In the genomic region with DNA sequence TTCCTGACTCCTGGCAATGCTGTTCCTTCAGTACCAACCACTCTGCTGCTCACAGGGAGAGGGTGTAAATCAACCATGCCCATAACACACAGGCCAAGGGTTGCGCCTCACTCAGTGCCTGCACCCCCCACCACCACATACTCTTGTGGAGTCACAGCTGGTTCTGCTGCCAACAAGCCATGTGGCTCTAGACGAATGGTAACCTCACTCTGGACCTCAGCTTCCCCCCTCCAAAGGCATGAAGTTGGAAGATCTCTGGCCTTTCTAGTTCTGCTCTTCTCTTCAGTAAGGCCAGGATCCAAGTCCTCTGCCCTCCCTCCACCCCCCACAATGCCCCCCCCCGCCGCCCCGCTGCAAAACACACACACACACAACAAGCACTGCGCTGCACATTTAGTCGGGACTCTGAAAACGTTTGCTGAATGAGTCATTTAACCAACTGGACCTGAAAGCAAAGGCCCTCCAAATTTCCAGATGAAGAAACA, we compare ENCODE assay signal across 11 cellular contexts. TPM values are rescaled to one million over a fixed set of nuclear protein-coding genes. Genes with fewer than 3 reads are reported as not detected.
DNase-seq lines count a peak whose midpoint lies in the region; ATAC-seq, FAIRE-seq and TF ChIP-seq lines count a peak whose summit lies in the region.
"Had no signal": no experiment of that assay in that cellular context is flagged by ENCODE, and none has a peak within 500 bp of the region (broad histone marks: within the 10 kb centered on the region; RNA-seq: fewer than 3 reads in every experiment).

No MANE protein-coding gene starts in this region.

- H3K36me3 ChIP-seq in neuronal stem cell (replicated peaks in 1 of 2; ENCODE audit: control insufficient read depth in 2 of 2, insufficient read depth in 2 of 2, low read length in 2 of 2): no peaks in the 10 kb centered on the region
- H3K36me3 ChIP-seq in kidney (ENCODE audit: control insufficient read depth in 1 of 2, insufficient read depth in 2 of 2, low read length in 2 of 2): no peaks in the 10 kb centered on the region

- no peak for ATAC-seq in HG03045 (IDR thresholded peaks at IDR 0.05; ENCODE audit: unreplicated experiment)
- ATAC-seq: activated CD8-positive, alpha-beta T cell treated with anti-CD3 and anti-CD28 coated beads for 36 hours had no signal

- H3K4me1 ChIP-seq in neuronal stem cell (ENCODE audit: control insufficient read depth in 2 of 2, insufficient read depth in 1 of 2, low read depth in 1 of 2, low read length in 2 of 2) (peaks cover 2 to 10% of the 10 kb centered on the region in 2 donors), kidney (ENCODE audit: control insufficient read depth in 1 of 2, insufficient read depth in 1 of 2, low read depth in 1 of 2, low read length in 2 of 2) (peaks cover 7 to 12% of the 10 kb centered on the region in 2 donors)

- H3K9me3 ChIP-seq in neuronal stem cell (replicated peaks in 1 of 2; ENCODE audit: control insufficient read depth in 2 of 2, insufficient read depth in 1 of 2, low read depth in 1 of 2, low read length in 2 of 2) (peaks cover 4% of the 10 kb centered on the region in 2 donors), kidney (ENCODE audit: control insufficient read depth in 1 of 2, low read length in 2 of 2) (no peaks in the 10 kb centered on the region)

- H2AFZ ChIP-seq in neuronal stem cell (ENCODE audit: low read length): no peak overlapping the region

- no peak overlapping the region for H2BK15ac ChIP-seq in neuronal stem cell (ENCODE audit: low read length)

- no peak overlapping the region for H3K4ac ChIP-seq in neuronal stem cell (ENCODE audit: low read length)

- H4K91ac ChIP-seq in neuronal stem cell (ENCODE audit: low read depth, low read length, poor library complexity): no peak overlapping the region

- DNase-seq in DMS53 (lab: John Stamatoyannopoulos, UW): peak; percentile 70
- peak; percentile 30 for DNase-seq in HT1080 (ENCODE audit: low read depth)
- peak; percentile 70 to 86 for DNase-seq in cardiac fibroblast (ENCODE audit: low read depth in 2 of 2)
- DNase-seq in neuronal stem cell (ENCODE audit: low spot score): no peak
- no peak for DNase-seq in COLO668 (lab: John Stamatoyannopoulos, UW; ENCODE audit: unreplicated experiment)
- no peak for DNase-seq in kidney
- DNase-seq: activated CD8-positive, alpha-beta T cell treated with anti-CD3 and anti-CD28 coated beads for 36 hours had no signal

- no peak for FAIRE-seq in kidney (lab: Jason Lieb, UNC)

- peak overlapping the region; percentile 57 for H3K18ac ChIP-seq in neuronal stem cell (ENCODE audit: low read length)

- WGBS in neuronal stem cell (ENCODE audit: extremely low coverage in 2 of 2, insufficient read length in 2 of 2, insufficient replicate concordance in 1 of 2), 2 donors: no CpG with 5 or more reads among the region's 8 CpGs

- no peak overlapping the region for H2BK12ac ChIP-seq in neuronal stem cell (ENCODE audit: low read length)

- no peak overlapping the region for H3K4me2 ChIP-seq in neuronal stem cell (ENCODE audit: insufficient read depth, low read length, poor library complexity, severe bottlenecking)

- no peak overlapping the region for H2AK5ac ChIP-seq in neuronal stem cell (ENCODE audit: low read depth, low read length)

- H2BK5ac ChIP-seq in neuronal stem cell (ENCODE audit: low read length): peak overlapping the region; percentile 66

- H3K27ac ChIP-seq in neuronal stem cell (replicated peaks; ENCODE audit: low read length) (no peak overlapping the region), kidney (ENCODE audit: low read depth in 2 of 2, low read length in 2 of 2) (no peak overlapping the region)

- no peak overlapping the region for H4K8ac ChIP-seq in neuronal stem cell (ENCODE audit: low read depth, low read length)

- TF ChIP-seq CTCF in cardiac fibroblast (IDR thresholded peaks at IDR 0.05; ENCODE audit: low read depth, low read length): no peak
- TF ChIP-seq CTCF in kidney (IDR thresholded peaks at IDR 0.05; ENCODE audit: borderline replicate concordance, extremely low read depth, insufficient read depth): no peak

- H2BK120ac ChIP-seq in neuronal stem cell (ENCODE audit: low read depth, low read length): no peak overlapping the region

- intact Hi-C loops in kidney (cut with DNase I): no loop called here

- H3K14ac ChIP-seq in neuronal stem cell (ENCODE audit: low read length): peak overlapping the region; percentile 56

- H3K23ac ChIP-seq in neuronal stem cell (ENCODE audit: low read depth, low read length, poor library complexity): peak overlapping the region; percentile 73

- no peaks in the 10 kb centered on the region for H3K79me1 ChIP-seq in neuronal stem cell (ENCODE audit: low read depth, low read length)

- H3K27me3 ChIP-seq in neuronal stem cell (ENCODE audit: control insufficient read depth in 3 of 3, insufficient read depth in 3 of 3, low read depth in 1 of 3, low read length in 3 of 3): peaks cover 31 to 62% (median 47%) of the 10 kb centered on the region in 3 experiments

- H3K4me3 ChIP-seq in cardiac fibroblast (replicated peaks in 1 of 2; ENCODE audit: low read depth in 2 of 2, low read length in 2 of 2): no peak overlapping the region
- no peak overlapping the region for H3K4me3 ChIP-seq in neuronal stem cell (ENCODE audit: low read length in 2 of 2)
- no peak overlapping the region for H3K4me3 ChIP-seq in kidney (ENCODE audit: low read length in 2 of 2)

- peak overlapping the region; percentile 4 for H3K9ac ChIP-seq in neuronal stem cell (ENCODE audit: low read depth, low read length, poor library complexity)
- no peak overlapping the region for H3K9ac ChIP-seq in kidney (ENCODE audit: low read length in 2 of 2)

RNA-seq across cellular contexts. Expression of a gene that starts 1.7 kb away (rescaled TPM):
- total RNA-seq in HT1080 (2014; rRNA removed; shearing (Covaris generic)): 0.20 and 0.71 TPM in 2 replicates
- polyA plus RNA-seq in HT1080 (2015; cell fraction: cytosol; rRNA removed): 1.7 and 1.9 TPM in 2 replicates
- polyA plus RNA-seq in HT1080 (2015; cell fraction: nucleus; rRNA removed): 1.6 and 2.6 TPM in 2 replicates
- 0.08 TPM for polyA plus RNA-seq in neuronal stem cell (2013, experiment 1 of 2)
- polyA plus RNA-seq in neuronal stem cell (2013, experiment 2 of 2): 0.10 TPM
- total RNA-seq in kidney: 3.3 TPM
- polyA plus RNA-seq in kidney (ENCODE audit: insufficient read depth, low read depth, low replicate concordance): 3.7 TPM
- total RNA-seq: activated CD8-positive, alpha-beta T cell treated with anti-CD3 and anti-CD28 coated beads for 36 hours; OCI-LY7; pulmonary artery endothelial cell; temporal lobe had no signal

Comparison
In these comparisons a context has a peak if more than half of its experiments do, and no peak if none do; other contexts are left out.
1. DNase-seq: peak in DMS53 (single experiment), HT1080 (single experiment) and cardiac fibroblast (2 of 2); none in neuronal stem cell (single experiment), COLO668 (single experiment) and kidney (single experiment).